Comparison of ENCODE assay signal across 17 cellular contexts in the genomic region with DNA sequence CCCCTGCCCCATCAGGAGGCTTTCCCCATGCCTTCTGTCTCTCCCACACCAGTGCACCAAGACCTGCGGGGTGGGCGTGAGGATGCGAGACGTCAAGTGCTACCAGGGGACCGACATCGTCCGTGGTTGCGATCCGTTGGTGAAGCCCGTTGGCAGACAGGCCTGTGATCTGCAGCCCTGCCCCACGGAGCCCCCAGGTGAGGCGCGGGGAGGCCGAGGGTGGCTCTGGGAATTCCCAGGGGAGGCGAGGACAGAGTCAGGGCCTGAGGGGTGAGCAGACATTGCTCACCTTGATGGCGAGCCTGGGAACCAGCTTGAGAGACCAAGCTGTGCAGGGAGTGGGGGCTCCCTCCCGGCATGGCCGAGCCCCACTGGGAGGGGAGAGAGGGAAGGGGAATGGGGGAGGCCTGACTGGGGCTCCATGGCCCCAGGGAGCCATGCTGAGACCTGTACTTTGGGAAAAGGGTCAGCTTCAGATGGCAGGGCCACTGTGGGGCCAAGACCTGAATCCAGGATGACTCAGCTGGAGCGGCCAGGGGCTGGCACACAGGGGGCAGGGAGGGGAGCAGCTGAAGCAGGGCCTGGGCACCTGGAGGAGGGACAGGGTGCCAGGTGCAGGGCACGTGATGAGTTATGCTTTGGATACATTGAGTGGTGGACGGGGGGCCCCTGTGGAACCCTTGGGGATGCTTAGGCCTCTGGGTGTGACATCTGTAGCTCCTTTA. TPM values are rescaled to one million over a fixed set of nuclear protein-coding genes. Genes with fewer than 3 reads are reported as not detected.
A peak's percentile ranks its signal among the peaks of the same experiment; 100 is the strongest.
DNase-seq lines count a peak whose midpoint lies in the region; ATAC-seq and TF ChIP-seq lines count a peak whose summit lies in the region.
"Had no signal": no experiment of that assay in that cellular context is flagged by ENCODE, and none has a peak within 500 bp of the region (broad histone marks: within the 10 kb centered on the region; RNA-seq: fewer than 3 reads in every experiment).

No MANE protein-coding gene starts in this region.

- no peaks in the 10 kb centered on the region for H3K27me3 ChIP-seq in BLaER1

- H3K9ac ChIP-seq in BLaER1 = no peak overlapping the region

- no peaks in the 10 kb centered on the region for H3K9me3 ChIP-seq in BLaER1
- H3K9me3 ChIP-seq: A549 had no signal

- peak; percentile 16 for ATAC-seq in stimulated activated naive CD8-positive, alpha-beta T cell treated with anti-CD3 and anti-CD28 coated beads, Interleukin-15, Interleukin-2, amounts not matched to agents 100 U/mL and 50 U/mL, for 24 hours
- ATAC-seq: CD8-positive, alpha-beta T cell had no signal

- H3K4me3 Mint-ChIP-seq in brain = no peak overlapping the region
- H3K4me3 Mint-ChIP-seq: CD8-positive, alpha-beta T cell; H9 had no signal

- H4K20me1 ChIP-seq in BLaER1 = no peaks in the 10 kb centered on the region

- H3K27me3 Mint-ChIP-seq in brain = no peaks in the 10 kb centered on the region

- H3K36me3 Mint-ChIP-seq in brain = no peaks in the 10 kb centered on the region
- H3K36me3 Mint-ChIP-seq: CD8-positive, alpha-beta T cell had no signal

- DNase-seq in DMS53 (lab: John Stamatoyannopoulos, UW) (peak; percentile 34), DMS53 treated with DMSO at 0.1 percent for 48 hours (lab: John Stamatoyannopoulos, UW; ENCODE audit: unreplicated experiment) (no peak), D341Med (ENCODE audit: low spot score) (no peak), NCI-H69 (lab: John Stamatoyannopoulos, UW) (no peak)
- DNase-seq in stimulated activated naive CD8-positive, alpha-beta T cell treated with anti-CD3 and anti-CD28 coated beads, Interleukin-15, Interleukin-2, amounts not matched to agents 100 U/mL and 50 U/mL, for 24 hours = no peak
- DNase-seq: AML-193; CD8-positive, alpha-beta T cell; DMS79 treated with DMSO at 0.1 percent for 48 hours; GF-D8; H9 had no signal

- peaks cover 0 to 4% (median 0%) of the 10 kb centered on the region in 5 experiments for H3K9me3 Mint-ChIP-seq in brain
- H3K9me3 Mint-ChIP-seq: CD8-positive, alpha-beta T cell; H9 had no signal

- TF ChIP-seq CTCF in brain (conservative IDR thresholded peaks at IDR 0.05) = no peak

- no peak overlapping the region for H3K4me3 ChIP-seq in BLaER1
- H3K4me3 ChIP-seq: A549 had no signal

- H3K4me1 ChIP-seq in BLaER1 = peaks cover 96% of the 10 kb centered on the region
- H3K4me1 ChIP-seq: A549 had no signal

- no peaks in the 10 kb centered on the region for H3K36me3 ChIP-seq in BLaER1

- peak overlapping the region; percentile 99 for H3K4me2 ChIP-seq in BLaER1
- H3K4me2 ChIP-seq: A549 had no signal

- peak overlapping the region in 3 of 5 experiments; percentile 33 to 67 (median 48) for H3K27ac Mint-ChIP-seq in brain
- H3K27ac Mint-ChIP-seq: CD8-positive, alpha-beta T cell; H9 had no signal

- peaks cover 41% of the 10 kb centered on the region for H3K4me1 Mint-ChIP-seq in brain

- peak overlapping the region; percentile 22; the same call in 1 of the 2 replicates for H3K27ac ChIP-seq in BLaER1
- H3K27ac ChIP-seq: 22Rv1, A549, HL-60 had no signal

RNA-seq across cellular contexts. Expression of a gene that starts 35.2 kb away (rescaled TPM):
- polyA plus RNA-seq in brain (ENCODE audit: insufficient read depth, low read depth, low replicate concordance) = 89.4 TPM
- polyA plus RNA-seq: A549, BJ had no signal

RNA-seq across cellular contexts. Expression of a gene that starts 39.4 kb away (rescaled TPM):
- 24.2 TPM for polyA plus RNA-seq in brain (ENCODE audit: insufficient read depth, low read depth, low replicate concordance)
- polyA plus RNA-seq: A549, BJ had no signal

RNA-seq across cellular contexts. Expression of a gene that starts 49.2 kb away (rescaled TPM):
- polyA plus RNA-seq in brain (ENCODE audit: insufficient read depth, low read depth, low replicate concordance) = 0.80 TPM
- polyA plus RNA-seq: A549, BJ, H1 had no signal
